8 cellular contexts compared by ENCODE assay signal in the genomic region with DNA sequence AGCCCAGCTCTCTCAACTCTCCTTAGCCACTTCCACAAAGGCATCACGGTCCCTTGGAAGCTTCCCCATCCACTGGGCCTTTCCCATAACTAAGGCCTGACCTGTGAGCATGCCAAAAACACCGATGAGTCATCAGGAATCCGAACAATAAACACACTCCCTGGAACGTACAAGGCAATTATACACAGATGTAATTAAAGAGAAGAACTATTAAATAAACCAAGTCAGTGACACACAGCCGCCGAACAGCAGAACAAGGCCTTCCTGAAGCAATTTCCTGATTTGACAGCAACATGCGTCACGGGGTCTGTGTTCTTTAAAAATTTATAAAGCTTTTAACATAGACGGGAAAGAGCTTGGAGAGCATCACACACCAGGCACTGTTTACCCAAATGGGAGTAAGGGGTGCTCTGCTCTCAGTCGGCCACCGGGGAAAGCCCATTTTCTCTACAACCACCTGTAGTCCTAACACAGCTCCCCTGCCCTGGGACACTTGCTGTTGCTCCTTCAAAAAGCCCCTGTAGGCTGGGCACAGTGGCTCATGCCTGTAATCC. TPM values are rescaled to one million over a fixed set of nuclear protein-coding genes. Genes with fewer than 3 reads are reported as not detected.
DNase-seq lines count a peak whose midpoint lies in the region; ATAC-seq and TF ChIP-seq lines count a peak whose summit lies in the region.

No MANE protein-coding gene starts in this region.

- H3K4me2 ChIP-seq in Karpas-422 (ENCODE audit: low read depth, low read length, poor library complexity, severe bottlenecking) = no peak overlapping the region

- no peaks in the 10 kb centered on the region for H3K36me3 ChIP-seq in Karpas-422 (ENCODE audit: insufficient read depth, low read length)

- H4K20me1 ChIP-seq in Karpas-422 (ENCODE audit: insufficient read depth, low read depth, low read length) = no peaks in the 10 kb centered on the region

- no peaks in the 10 kb centered on the region for H3K4me1 ChIP-seq in Karpas-422 (ENCODE audit: low read length)

- ATAC-seq in HG02642 (IDR thresholded peaks at IDR 0.05; ENCODE audit: poor library complexity, unreplicated experiment) (no peak), HG03135 (IDR thresholded peaks at IDR 0.05; ENCODE audit: unreplicated experiment) (no peak), GM18907 (IDR thresholded peaks at IDR 0.05; ENCODE audit: unreplicated experiment) (no peak)

- intact Hi-C loops in dorsolateral prefrontal cortex (cut with DNase I) = no loop called here

- H3K27ac ChIP-seq in dorsolateral prefrontal cortex = peak overlapping the region in 48 of 59 donors; percentile 10 to 86 (median 64)
- no peak overlapping the region for H3K27ac ChIP-seq in Karpas-422 (ENCODE audit: low read length)

- H3K9me3 ChIP-seq in Karpas-422 (ENCODE audit: low read length) = no peaks in the 10 kb centered on the region

- TF ChIP-seq CTCF in dorsolateral prefrontal cortex (IDR thresholded peaks at IDR 0.05 in 54 of 56, conservative IDR thresholded peaks at IDR 0.05 in 2 of 56; ENCODE audit: low read depth in 1 of 56, partially characterized antibody in 56 of 56) = peak in 1 of 56 donors; percentile 14

- no peak overlapping the region for H2AFZ ChIP-seq in Karpas-422 (ENCODE audit: low read length)

- peak; percentile 84 for DNase-seq in AG08396 (ENCODE audit: low spot score)
- DNase-seq in NCI-H2029 treated with DMSO at 0.1 percent for 48 hours (lab: John Stamatoyannopoulos, UW) = peak; percentile 80
- peak in 3 of 10 donors; percentile 10 to 35 (median 23) for DNase-seq in dorsolateral prefrontal cortex
- DNase-seq in myocyte (ENCODE audit: low read depth) = peak; percentile 75
- DNase-seq in Karpas-422 = no peak

- H3K79me2 ChIP-seq in Karpas-422 (ENCODE audit: low read length) = no peaks in the 10 kb centered on the region

- no peak overlapping the region for H3K9ac ChIP-seq in Karpas-422 (ENCODE audit: low read length)

- H3K4me3 ChIP-seq in dorsolateral prefrontal cortex (no peak overlapping the region), Karpas-422 (ENCODE audit: low read length) (no peak overlapping the region)

- H3K9me2 ChIP-seq in Karpas-422 (replicated peaks; ENCODE audit: insufficient read depth, low read length) = no peaks in the 10 kb centered on the region

- H3K27me3 ChIP-seq in dorsolateral prefrontal cortex (no peaks in the 10 kb centered on the region), Karpas-422 (ENCODE audit: low read length) (no peaks in the 10 kb centered on the region)

RNA-seq across cellular contexts. Expression of gene COG7, which starts 29.4 kb away (rescaled TPM):
- total RNA-seq in dorsolateral prefrontal cortex = 10 to 100 TPM; 22.6 to 48.1 (median 35.2) TPM
- 12.0 and 14.3 TPM in 2 replicates for total RNA-seq in myocyte
- polyA plus RNA-seq in myocyte (2012) = 17.7 TPM
- 18.6 and 21.3 TPM in 2 replicates for total RNA-seq in Karpas-422 (2014; rRNA removed; shearing (Covaris generic); ENCODE audit: low replicate concordance)
